ENCODE assay signal across 26 cellular contexts in the genomic region with DNA sequence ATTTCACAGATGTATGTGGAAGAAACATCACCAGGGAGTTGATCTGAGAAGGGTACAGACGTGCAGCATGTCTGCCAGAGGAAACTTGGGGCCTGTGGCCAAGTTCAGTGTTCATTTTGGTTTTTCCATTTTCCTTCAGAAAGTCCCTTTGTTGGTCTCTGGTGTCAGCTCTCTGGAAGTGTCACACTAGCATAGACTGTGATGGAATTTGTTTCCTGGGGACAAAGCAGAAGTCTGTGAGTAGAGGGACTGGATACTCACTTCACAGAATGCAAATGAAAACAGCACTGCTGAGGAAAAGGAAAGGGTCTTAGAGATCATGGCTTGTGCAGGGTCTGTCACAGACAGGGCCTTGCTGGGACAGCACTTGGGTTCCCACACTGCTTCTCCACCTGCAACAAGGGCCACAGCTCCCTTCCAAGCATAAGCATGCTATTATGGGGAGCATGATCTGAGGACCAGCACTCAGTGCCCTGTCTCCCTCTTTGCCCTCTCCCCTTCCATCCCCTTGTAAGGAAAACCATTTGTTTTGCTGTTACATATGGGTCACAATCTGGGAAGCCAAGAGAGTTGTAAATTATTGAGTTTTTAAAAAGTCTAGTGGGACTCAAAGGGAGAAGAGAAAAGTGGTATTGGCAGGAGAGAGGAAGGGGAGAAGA. TPM values are rescaled to one million over a fixed set of nuclear protein-coding genes. Genes with fewer than 3 reads are reported as not detected.
A peak's percentile ranks its signal among the peaks of the same experiment; 100 is the strongest.
DNase-seq lines count a peak whose midpoint lies in the region; ATAC-seq and TF ChIP-seq lines count a peak whose summit lies in the region.
"Had no signal": no experiment of that assay in that cellular context is flagged by ENCODE, and none has a peak within 500 bp of the region (broad histone marks: within the 10 kb centered on the region; RNA-seq: fewer than 3 reads in every experiment).

No MANE protein-coding gene starts in this region.

- H3K27ac ChIP-seq in KOPT-K1 (ENCODE audit: low read depth, low read length, poor library complexity, severe bottlenecking) (peak overlapping the region; percentile 44), thymus (ENCODE audit: low read depth) (peak overlapping the region; percentile 66)
- H3K27ac ChIP-seq: ascending aorta, foreskin keratinocyte, GM23248, HL-60, VCaP had no signal

- H3K4me3 Mint-ChIP-seq in stimulated activated naive CD8-positive, alpha-beta T cell treated with anti-CD3 and anti-CD28 coated beads, Interleukin-15, Interleukin-2, amounts not matched to agents 100 ng/mL and 50 ng/mL, for 24 hours: peak overlapping the region; percentile 24
- H3K4me3 Mint-ChIP-seq in activated T-helper 2 cell treated with anti-CD3 and anti-CD28 coated beads, Interferon-gamma antibody, Interleukin-2, Interleukin-4, amounts not matched to agents 10 μg/mL and 5 μg/mL and 100 μg/mL, durations not matched to agents 14 hours and 24 hours and 36 hours (ENCODE audit: low read depth): no peak overlapping the region
- H3K4me3 Mint-ChIP-seq in type B pancreatic cell: no peak overlapping the region
- H3K4me3 Mint-ChIP-seq: central memory CD8-positive, alpha-beta T cell had no signal

- no peak for ATAC-seq in stimulated activated naive CD8-positive, alpha-beta T cell treated with anti-CD3 and anti-CD28 coated beads, Interleukin-15, Interleukin-2, amounts not matched to agents 100 U/mL and 50 U/mL, for 24 hours
- ATAC-seq: foreskin keratinocyte, PC-3 had no signal

- H3K9me3 ChIP-seq in KOPT-K1 (ENCODE audit: insufficient read depth, low read length, poor library complexity, severe bottlenecking) (no peaks in the 10 kb centered on the region), thymus (ENCODE audit: control insufficient read depth) (no peaks in the 10 kb centered on the region)
- H3K9me3 ChIP-seq: ascending aorta had no signal

- no peak overlapping the region for H3K4me3 ChIP-seq in thymus (ENCODE audit: low read length)
- H3K4me3 ChIP-seq: ascending aorta, GM23248, smooth muscle cell had no signal

- H3K27me3 ChIP-seq in thymus (ENCODE audit: control insufficient read depth, insufficient read depth): no peaks in the 10 kb centered on the region
- H3K27me3 ChIP-seq: ascending aorta had no signal

- peaks cover 12% of the 10 kb centered on the region; the same call in 1 of the 2 replicates for H3K36me3 ChIP-seq in KOPT-K1 (ENCODE audit: insufficient read depth, low read length)
- H3K36me3 ChIP-seq in thymus (ENCODE audit: control insufficient read depth, insufficient read depth): peaks cover 59% of the 10 kb centered on the region
- H3K36me3 ChIP-seq: ascending aorta had no signal

- no peaks in the 10 kb centered on the region for H3K9me3 Mint-ChIP-seq in stimulated activated naive CD8-positive, alpha-beta T cell treated with anti-CD3 and anti-CD28 coated beads, Interleukin-15, Interleukin-2, amounts not matched to agents 100 ng/mL and 50 ng/mL, for 24 hours
- no peaks in the 10 kb centered on the region for H3K9me3 Mint-ChIP-seq in activated T-helper 2 cell treated with anti-CD3 and anti-CD28 coated beads, Interferon-gamma antibody, Interleukin-2, Interleukin-4, amounts not matched to agents 10 μg/mL and 5 μg/mL and 100 μg/mL, durations not matched to agents 14 hours and 24 hours and 36 hours
- H3K9me3 Mint-ChIP-seq in type B pancreatic cell: no peaks in the 10 kb centered on the region
- H3K9me3 Mint-ChIP-seq: central memory CD8-positive, alpha-beta T cell had no signal

- peak overlapping the region; percentile 69 for H3K27ac Mint-ChIP-seq in stimulated activated naive CD8-positive, alpha-beta T cell treated with anti-CD3 and anti-CD28 coated beads, Interleukin-15, Interleukin-2, amounts not matched to agents 100 ng/mL and 50 ng/mL, for 24 hours
- H3K27ac Mint-ChIP-seq in activated T-helper 2 cell treated with anti-CD3 and anti-CD28 coated beads, Interferon-gamma antibody, Interleukin-2, Interleukin-4, amounts not matched to agents 10 μg/mL and 5 μg/mL and 100 μg/mL, durations not matched to agents 14 hours and 24 hours and 36 hours: peak overlapping the region; percentile 54
- H3K27ac Mint-ChIP-seq in type B pancreatic cell: no peak overlapping the region

- TF ChIP-seq CTCF in type B pancreatic cell (conservative IDR thresholded peaks at IDR 0.05): no peak

- peaks cover 64% of the 10 kb centered on the region for H3K4me1 Mint-ChIP-seq in stimulated activated naive CD8-positive, alpha-beta T cell treated with anti-CD3 and anti-CD28 coated beads, Interleukin-15, Interleukin-2, amounts not matched to agents 100 ng/mL and 50 ng/mL, for 24 hours (ENCODE audit: low read depth)
- H3K4me1 Mint-ChIP-seq in activated T-helper 2 cell treated with anti-CD3 and anti-CD28 coated beads, Interferon-gamma antibody, Interleukin-2, Interleukin-4, amounts not matched to agents 10 μg/mL and 5 μg/mL and 100 μg/mL, durations not matched to agents 14 hours and 24 hours and 36 hours (ENCODE audit: low read depth): peaks cover 57% of the 10 kb centered on the region
- H3K4me1 Mint-ChIP-seq in type B pancreatic cell (ENCODE audit: unreplicated experiment): no peaks in the 10 kb centered on the region

- H3K4me1 ChIP-seq in thymus (ENCODE audit: control insufficient read depth, insufficient read depth, low read length): peaks cover 35% of the 10 kb centered on the region
- H3K4me1 ChIP-seq: ascending aorta, foreskin keratinocyte had no signal

- H3K36me3 Mint-ChIP-seq in stimulated activated naive CD8-positive, alpha-beta T cell treated with anti-CD3 and anti-CD28 coated beads, Interleukin-15, Interleukin-2, amounts not matched to agents 100 ng/mL and 50 ng/mL, for 24 hours (ENCODE audit: low read depth): peaks cover 81% of the 10 kb centered on the region
- peaks cover 87% of the 10 kb centered on the region for H3K36me3 Mint-ChIP-seq in activated T-helper 2 cell treated with anti-CD3 and anti-CD28 coated beads, Interferon-gamma antibody, Interleukin-2, Interleukin-4, amounts not matched to agents 10 μg/mL and 5 μg/mL and 100 μg/mL, durations not matched to agents 14 hours and 24 hours and 36 hours (ENCODE audit: low read depth)
- H3K36me3 Mint-ChIP-seq in type B pancreatic cell: no peaks in the 10 kb centered on the region

- DNase-seq in stimulated activated naive CD8-positive, alpha-beta T cell treated with anti-CD3 and anti-CD28 coated beads, Interleukin-15, Interleukin-2, amounts not matched to agents 100 U/mL and 50 U/mL, for 24 hours: no peak
- no peak for DNase-seq in activated T-helper 2 cell treated with anti-CD3 and anti-CD28 coated beads, Interferon-gamma antibody, Interleukin-2, Interleukin-4, amounts not matched to agents 10 μg/mL and 5 μg/mL and 100 μg/mL, durations not matched to agents 14 hours and 24 hours and 36 hours (ENCODE audit: low spot score)
- DNase-seq in NCI-H69 (lab: John Stamatoyannopoulos, UW): no peak
- no peak for DNase-seq in type B pancreatic cell (ENCODE audit: extremely low spot score, unreplicated experiment)
- DNase-seq in G401 (ENCODE audit: low spot score): no peak
- DNase-seq: activated gamma-delta T cell; Calu3; erythroblast; foreskin keratinocyte; GM23248; hippocampal formation; NCI-H1694 treated with DMSO at 0.1 percent for 48 hours; NCI-H774; nucleus accumbens; PC-3; SHP77 treated with DMSO at 0.1 percent for 48 hours; stimulated activated CD4-positive, alpha-beta T cell treated with anti-CD3 and anti-CD28 coated beads, Interleukin-2, amount 100 ng/mL, for 48 hours had no signal

- in situ Hi-C loops in G401 (cut with HindIII; ENCODE audit: low sequenced_read_pairs): no loop called here

- intact Hi-C loops in activated T-helper 2 cell treated with anti-CD3 and anti-CD28 coated beads, Interferon-gamma antibody, Interleukin-2, Interleukin-4, amounts not matched to agents 10 μg/mL and 5 μg/mL and 100 μg/mL, durations not matched to agents 14 hours and 24 hours and 36 hours (cut with micrococcal nuclease): no loop called here

- no peaks in the 10 kb centered on the region for H3K27me3 Mint-ChIP-seq in stimulated activated naive CD8-positive, alpha-beta T cell treated with anti-CD3 and anti-CD28 coated beads, Interleukin-15, Interleukin-2, amounts not matched to agents 100 ng/mL and 50 ng/mL, for 24 hours
- H3K27me3 Mint-ChIP-seq in activated T-helper 2 cell treated with anti-CD3 and anti-CD28 coated beads, Interferon-gamma antibody, Interleukin-2, Interleukin-4, amounts not matched to agents 10 μg/mL and 5 μg/mL and 100 μg/mL, durations not matched to agents 14 hours and 24 hours and 36 hours (ENCODE audit: low read depth): no peaks in the 10 kb centered on the region
- H3K27me3 Mint-ChIP-seq in type B pancreatic cell: peaks cover 49% of the 10 kb centered on the region
- H3K27me3 Mint-ChIP-seq: central memory CD8-positive, alpha-beta T cell had no signal

- WGBS in thymus: 34% methylated on average over 1 of the region's 1 CpG

RNA-seq across cellular contexts. Expression of a gene that starts 31.4 kb away (rescaled TPM):
- total RNA-seq in activated T-helper 2 cell treated with anti-CD3 and anti-CD28 coated beads, Interferon-gamma antibody, Interleukin-2, Interleukin-4, amounts not matched to agents 10 μg/mL and 5 μg/mL and 100 μg/mL, durations not matched to agents 14 hours and 24 hours and 36 hours: 14.1 and 14.9 TPM in 2 replicates
- 5.9 TPM for polyA plus RNA-seq in thymus
- total RNA-seq in type B pancreatic cell (ENCODE audit: low replicate concordance): not detected in 2 replicates
- not detected in 2 replicates for total RNA-seq in G401 (2014; rRNA removed; shearing (Covaris generic))
- total RNA-seq: Calu3, foreskin keratinocyte, GM23248, MCF 10A, PC-3, smooth muscle cell had no signal
- polyA plus RNA-seq: foreskin keratinocyte, GM23248, smooth muscle cell had no signal

RNA-seq across cellular contexts. Expression of a gene that starts 36.1 kb away (rescaled TPM):
- 74.6 and 78.8 TPM in 2 replicates for total RNA-seq in activated T-helper 2 cell treated with anti-CD3 and anti-CD28 coated beads, Interferon-gamma antibody, Interleukin-2, Interleukin-4, amounts not matched to agents 10 μg/mL and 5 μg/mL and 100 μg/mL, durations not matched to agents 14 hours and 24 hours and 36 hours
- 115 TPM for polyA plus RNA-seq in thymus
- total RNA-seq in type B pancreatic cell (ENCODE audit: low replicate concordance): not detected in 2 replicates
- total RNA-seq in G401 (2014; rRNA removed; shearing (Covaris generic)): not detected in 2 replicates
- total RNA-seq: ascending aorta, Calu3, foreskin keratinocyte, GM23248, MCF 10A, PC-3, smooth muscle cell had no signal
- polyA plus RNA-seq: foreskin keratinocyte, GM23248, smooth muscle cell had no signal

Comparison
In these comparisons a context has a peak if more than half of its experiments do, and no peak if none do; other contexts are left out.
1. RNA of a gene that starts 31.4 kb away (total RNA-seq): 14.1 to 14.9 TPM in activated T-helper 2 cell treated with anti-CD3 and anti-CD28 coated beads, Interferon-gamma antibody, Interleukin-2, Interleukin-4, amounts not matched to agents 10 μg/mL and 5 μg/mL and 100 μg/mL, durations not matched to agents 14 hours and 24 hours and 36 hours; not detected in type B pancreatic cell and not detected in G401; every median in the first group is over 10 times any median in the second.
2. RNA of a gene that starts 36.1 kb away (total RNA-seq): 74.6 to 78.8 TPM in activated T-helper 2 cell treated with anti-CD3 and anti-CD28 coated beads, Interferon-gamma antibody, Interleukin-2, Interleukin-4, amounts not matched to agents 10 μg/mL and 5 μg/mL and 100 μg/mL, durations not matched to agents 14 hours and 24 hours and 36 hours; not detected in type B pancreatic cell and not detected in G401; every median in the first group is over 10 times any median in the second.